In genomic region chr17:63647065-63647725, GRCh38 we compare ENCODE assay signal across 14 cellular contexts. TPM values are rescaled to one million over a fixed set of nuclear protein-coding genes. Genes with fewer than 3 reads are reported as not detected.
A peak's percentile ranks its signal among the peaks of the same experiment; 100 is the strongest.
DNase-seq lines count a peak whose midpoint lies in the region; ATAC-seq and FAIRE-seq lines count a peak whose summit lies in the region.
"Had no signal": no experiment of that assay in that cellular context is flagged by ENCODE, and none has a peak within 500 bp of the region (broad histone marks: within the 10 kb centered on the region; RNA-seq: fewer than 3 reads in every experiment).

No MANE protein-coding gene starts in this region.

- H3K27ac ChIP-seq in skeletal muscle tissue (ENCODE audit: low read depth, low read length) = peak overlapping the region; percentile 13
- H3K27ac ChIP-seq: gastrocnemius medialis, right lobe of liver, VCaP had no signal

- H3K9ac ChIP-seq in skeletal muscle tissue (ENCODE audit: low read depth in 1 of 3, low read length in 3 of 3) = peak overlapping the region in 1 of 3 donors; percentile 9

- H3K9me3 ChIP-seq in skeletal muscle tissue (ENCODE audit: control insufficient read depth in 3 of 3, low read length in 3 of 3) = no peaks in the 10 kb centered on the region
- H3K9me3 ChIP-seq: gastrocnemius medialis, right lobe of liver had no signal

- peaks cover 19 to 30% (median 23%) of the 10 kb centered on the region in 3 donors for H3K4me1 ChIP-seq in skeletal muscle tissue (ENCODE audit: control insufficient read depth in 3 of 3, insufficient read depth in 3 of 3, low read length in 3 of 3)

- DNase-seq in RCC 7860 (ENCODE audit: low spot score) = peak; percentile 49
- peak; percentile 70 for DNase-seq in glomerular visceral epithelial cell (ENCODE audit: extremely low spot score)
- DNase-seq in NCI-H510A treated with DMSO at 0.1 percent for 48 hours (lab: John Stamatoyannopoulos, UW) = no peak
- DNase-seq: activated T-cell treated with anti-CD3 and anti-CD28 coated beads, Interleukin-2, amount 50 U/mL, for 48 hours; gastrocnemius medialis; NCI-H1930; right lobe of liver had no signal

- ATAC-seq in GM18511 (IDR thresholded peaks at IDR 0.05; ENCODE audit: unreplicated experiment) (peak; percentile 19), GM18498 (IDR thresholded peaks at IDR 0.05; ENCODE audit: unreplicated experiment) (no peak), GM19452 (IDR thresholded peaks at IDR 0.05; ENCODE audit: unreplicated experiment) (no peak)
- ATAC-seq: gastrocnemius medialis, Panc1 had no signal

- no peaks in the 10 kb centered on the region for H3K27me3 ChIP-seq in skeletal muscle tissue (ENCODE audit: control insufficient read depth in 3 of 3, insufficient read depth in 3 of 3, low read length in 3 of 3)
- H3K27me3 ChIP-seq: gastrocnemius medialis, right lobe of liver had no signal

- peaks cover 4 to 16% (median 9%) of the 10 kb centered on the region in 3 donors for H3K36me3 ChIP-seq in skeletal muscle tissue (ENCODE audit: control insufficient read depth in 3 of 3, insufficient read depth in 3 of 3, low read length in 3 of 3)
- H3K36me3 ChIP-seq: gastrocnemius medialis had no signal

- H3K4me3 ChIP-seq in skeletal muscle tissue (ENCODE audit: low read length in 3 of 3) = no peak overlapping the region
- H3K4me3 ChIP-seq: gastrocnemius medialis, right lobe of liver had no signal

- FAIRE-seq in RCC 7860 (lab: Jason Lieb, UNC) = peak; percentile 68
- FAIRE-seq: colon had no signal

RNA-seq across cellular contexts. Expression of gene MAP3K3, which starts 25.0 kb away (rescaled TPM):
- 25.1 TPM for total RNA-seq in skeletal muscle tissue

RNA-seq across cellular contexts. Expression of gene TACO1, which starts 46.5 kb away (rescaled TPM):
- total RNA-seq in skeletal muscle tissue = 14.6 TPM

RNA-seq across cellular contexts. Expression of gene LIMD2, which starts 52.7 kb away (rescaled TPM):
- total RNA-seq in skeletal muscle tissue = 3.7 TPM
